19 cellular contexts compared by ENCODE assay signal in genomic region chr1:8465692-8466091, GRCh38.
DNase-seq lines count a peak whose midpoint lies in the region; ATAC-seq, FAIRE-seq and TF ChIP-seq lines count a peak whose summit lies in the region.
"Had no signal": no experiment of that assay in that cellular context is flagged by ENCODE, and none has a peak within 500 bp of the region (broad histone marks: within the 10 kb centered on the region; RNA-seq: fewer than 3 reads in every experiment).

No MANE protein-coding gene starts in this region.

- DNase-seq in breast epithelium (ENCODE audit: low spot score in 2 of 2) = no peak
- no peak for DNase-seq in mammary epithelial cell
- no peak for DNase-seq in effector memory CD8-positive, alpha-beta T cell
- no peak for DNase-seq in upper lobe of right lung
- no peak for DNase-seq in D721Med (ENCODE audit: insufficient read length, low spot score)
- no peak for DNase-seq in SW480 (ENCODE audit: low spot score)
- DNase-seq in NK-92 treated with Interleukin-12 subunit alpha and Interleukin-12 subunit beta, amount 100 ng/mL, for 24 hours (lab: John Stamatoyannopoulos, UW) = no peak
- DNase-seq: brain microvascular endothelial cell, GOT3, heart right ventricle, kidney glomerular epithelial cell, natural killer cell, NCI-H1417 had no signal

- H3K4me3 Mint-ChIP-seq in effector memory CD8-positive, alpha-beta T cell = no peak overlapping the region
- peak overlapping the region in 1 of 3 experiments; percentile 3 for H3K4me3 Mint-ChIP-seq in nephron
- H3K4me3 Mint-ChIP-seq: natural killer cell had no signal

- intact Hi-C loops in breast epithelium (cut with DNase I; ENCODE audit: low total_unique reads) = loop anchor here (5.0 kb wide), 1 partner anchor 48 kb away; no protein-coding TSS in a partner anchor
- intact Hi-C loops in mammary epithelial cell (cut with micrococcal nuclease) = no loop called here
- intact Hi-C loops in upper lobe of right lung (cut with DNase I) = no loop called here

- H3K27me3 ChIP-seq in breast epithelium = no peaks in the 10 kb centered on the region
- H3K27me3 ChIP-seq in mammary epithelial cell (ENCODE audit: insufficient read depth, low read length) = no peaks in the 10 kb centered on the region
- H3K27me3 ChIP-seq in upper lobe of right lung = no peaks in the 10 kb centered on the region
- H3K27me3 ChIP-seq: brain microvascular endothelial cell, heart right ventricle, SJSA1 had no signal

- no peak for ATAC-seq in effector memory CD8-positive, alpha-beta T cell (replicated peaks)
- ATAC-seq in upper lobe of right lung = no peak
- ATAC-seq: heart right ventricle, K562, natural killer cell had no signal

- CTCF ChIA-PET in mammary epithelial cell (lab: Charles Lee; ENCODE audit: low non-redundant PET) = no interaction called here

- no peaks in the 10 kb centered on the region for H4K20me1 ChIP-seq in mammary epithelial cell (ENCODE audit: insufficient read depth, low read length)

- dilution Hi-C loops in mammary epithelial cell (cut with HindIII; ENCODE audit: low sequenced_read_pairs) = no loop called here

- WGBS in mammary epithelial cell (ENCODE audit: low coverage, missing lambda C conversion rate) = 97% methylated on average over 12 of the region's 13 CpGs

- H3K36me3 ChIP-seq in breast epithelium (no peaks in the 10 kb centered on the region), mammary epithelial cell (ENCODE audit: insufficient read depth, low read length) (no peaks in the 10 kb centered on the region), upper lobe of right lung (no peaks in the 10 kb centered on the region)
- H3K36me3 ChIP-seq: brain microvascular endothelial cell, SJSA1 had no signal

- H3K9ac ChIP-seq in mammary epithelial cell (ENCODE audit: insufficient read depth, low read length) = no peak overlapping the region

- no peaks in the 10 kb centered on the region for H3K79me2 ChIP-seq in mammary epithelial cell (ENCODE audit: insufficient read depth, low read length)

- H3K4me1 ChIP-seq in breast epithelium (peaks cover 3 to 22% of the 10 kb centered on the region in 2 donors), mammary epithelial cell (ENCODE audit: insufficient read depth, low read length) (peaks cover 8% of the 10 kb centered on the region), upper lobe of right lung (peaks cover 66% of the 10 kb centered on the region)

- H3K4me3 ChIP-seq in breast epithelium (no peak overlapping the region), mammary epithelial cell (replicated peaks in 1 of 3; ENCODE audit: insufficient read depth in 1 of 3, low read depth in 2 of 3, low read length in 3 of 3) (no peak overlapping the region), upper lobe of right lung (no peak overlapping the region)
- H3K4me3 ChIP-seq: heart right ventricle, K562, SJSA1 had no signal

- H2AFZ ChIP-seq in mammary epithelial cell (ENCODE audit: low read depth, low read length) = no peak overlapping the region

- H3K4me2 ChIP-seq in mammary epithelial cell (ENCODE audit: insufficient read depth, low read depth, low read length) = no peak overlapping the region

- no peak for FAIRE-seq in D721Med (lab: Jason Lieb, UNC)
- FAIRE-seq: endometrium, GM18507, urothelium cell line had no signal

- H3K27ac Mint-ChIP-seq in effector memory CD8-positive, alpha-beta T cell = peak overlapping the region; percentile 10 to 38
- peak overlapping the region; percentile 93 to 98 (median 97) for H3K27ac Mint-ChIP-seq in nephron
- H3K27ac Mint-ChIP-seq: natural killer cell had no signal

- in situ Hi-C loops in mammary epithelial cell (cut with MboI; ENCODE audit: low sequenced_read_pairs in 2 of 2) = no loop called here

- peak overlapping the region; percentile 79 for H3K27ac ChIP-seq in breast epithelium
- no peak overlapping the region for H3K27ac ChIP-seq in mammary epithelial cell (ENCODE audit: insufficient read depth, low read depth, low read length)
- H3K27ac ChIP-seq in upper lobe of right lung = peak overlapping the region; percentile 81
- H3K27ac ChIP-seq: brain microvascular endothelial cell, SJSA1 had no signal

- TF ChIP-seq POLR2A in breast epithelium (IDR thresholded peaks at IDR 0.05) = no peak

- TF ChIP-seq CTCF in breast epithelium (IDR thresholded peaks at IDR 0.05) (no peak), mammary epithelial cell (conservative IDR thresholded peaks at IDR 0.05 in 1 of 2, IDR thresholded peaks at IDR 0.05 in 1 of 2; ENCODE audit: extremely low read depth in 1 of 2, insufficient read depth in 1 of 2, low read depth in 1 of 2, low read length in 2 of 2) (no peak), nephron (IDR thresholded peaks at IDR 0.05; ENCODE audit: unreplicated experiment in 3 of 3) (no peak), upper lobe of right lung (IDR thresholded peaks at IDR 0.05) (no peak), D721Med (IDR thresholded peaks at IDR 0.05; ENCODE audit: insufficient read depth, missing control alignments) (no peak)

- no TSS peak for BruUV-seq in mammary epithelial cell (replicated peaks; lab: Mats Ljungman, UMichigan)

- no peaks in the 10 kb centered on the region for H3K9me3 Mint-ChIP-seq in effector memory CD8-positive, alpha-beta T cell
- no peaks in the 10 kb centered on the region for H3K9me3 Mint-ChIP-seq in nephron
- H3K9me3 Mint-ChIP-seq: natural killer cell had no signal

- no peaks in the 10 kb centered on the region for H3K27me3 Mint-ChIP-seq in effector memory CD8-positive, alpha-beta T cell
- H3K27me3 Mint-ChIP-seq in nephron (ENCODE audit: low read depth) = no peaks in the 10 kb centered on the region

- peaks cover 6 to 9% of the 10 kb centered on the region in 2 donors for H3K4me1 Mint-ChIP-seq in effector memory CD8-positive, alpha-beta T cell (ENCODE audit: low read depth in 2 of 2)
- peaks cover 61% of the 10 kb centered on the region for H3K4me1 Mint-ChIP-seq in nephron

- H3K9me3 ChIP-seq in breast epithelium (no peaks in the 10 kb centered on the region), mammary epithelial cell (replicated peaks; ENCODE audit: insufficient read depth, low read length) (no peaks in the 10 kb centered on the region), upper lobe of right lung (no peaks in the 10 kb centered on the region)
- H3K9me3 ChIP-seq: heart right ventricle, SJSA1 had no signal

- H3K36me3 Mint-ChIP-seq in effector memory CD8-positive, alpha-beta T cell (ENCODE audit: insufficient read depth) = peaks cover 13% of the 10 kb centered on the region
- peaks cover 19% of the 10 kb centered on the region for H3K36me3 Mint-ChIP-seq in nephron (ENCODE audit: low read depth)
- H3K36me3 Mint-ChIP-seq: natural killer cell had no signal
